Comparison of ENCODE assay signal across 15 cellular contexts in the genomic region with DNA sequence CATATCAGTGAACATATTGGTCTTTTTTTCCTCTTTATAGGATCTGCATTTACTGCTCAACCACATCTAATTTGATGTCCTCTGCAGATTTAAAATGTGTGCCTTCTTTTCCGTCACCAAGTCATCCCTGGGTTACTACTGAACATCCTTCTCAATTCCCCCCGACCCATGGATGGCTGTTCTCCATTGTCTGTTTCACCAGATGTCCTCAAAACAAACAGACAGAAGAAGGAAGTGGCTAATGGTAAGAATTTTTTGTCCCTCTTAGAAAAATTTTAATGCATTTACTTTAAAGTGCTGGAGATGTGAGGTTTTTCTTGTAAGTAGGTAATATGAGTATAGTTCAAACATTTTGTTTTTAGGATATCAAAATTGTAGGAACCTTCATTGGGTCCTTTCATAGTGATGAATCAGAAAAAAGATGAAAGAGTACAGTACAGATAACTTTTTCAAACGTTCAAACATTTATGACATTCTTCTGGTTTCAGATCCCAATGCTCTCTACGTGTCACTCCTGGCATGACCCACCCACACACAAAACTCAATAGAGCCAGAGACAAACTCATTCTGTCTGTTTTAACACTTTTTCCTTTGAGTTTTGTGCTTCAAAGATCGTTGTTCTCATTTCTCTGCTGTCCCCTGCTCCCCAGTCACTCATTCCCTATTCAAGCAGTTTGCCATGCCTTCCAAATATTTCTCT.
DNase-seq lines count a peak whose midpoint lies in the region; ATAC-seq and TF ChIP-seq lines count a peak whose summit lies in the region.
"Had no signal": no experiment of that assay in that cellular context is flagged by ENCODE, and none has a peak within 500 bp of the region (broad histone marks: within the 10 kb centered on the region; RNA-seq: fewer than 3 reads in every experiment).

No MANE protein-coding gene starts in this region.

- H3K27me3 ChIP-seq in DND-41 (ENCODE audit: insufficient read depth, low read length, poor library complexity) (no peaks in the 10 kb centered on the region), endodermal cell (ENCODE audit: control insufficient read depth, insufficient read depth, low read length, poor library complexity, severe bottlenecking) (no peaks in the 10 kb centered on the region)

- peaks cover 15% of the 10 kb centered on the region for H3K4me1 Mint-ChIP-seq in endodermal cell
- H3K4me1 Mint-ChIP-seq: CD4-positive, alpha-beta memory T cell had no signal

- no peaks in the 10 kb centered on the region for H4K20me1 ChIP-seq in DND-41 (ENCODE audit: insufficient read depth, low read length)

- TF ChIP-seq POLR2A in NB4 (IDR thresholded peaks at IDR 0.05; ENCODE audit: extremely low read depth, insufficient read length), result no peak

- peaks cover 6% of the 10 kb centered on the region for H3K9me3 Mint-ChIP-seq in endodermal cell

- peaks cover 17% of the 10 kb centered on the region for H3K79me2 ChIP-seq in DND-41 (ENCODE audit: insufficient read depth, low read length)

- H3K9me3 ChIP-seq in DND-41 (ENCODE audit: insufficient read depth, low read length, severe bottlenecking) (peaks cover 9% of the 10 kb centered on the region), endodermal cell (ENCODE audit: control insufficient read depth, low read length) (peaks cover 31% of the 10 kb centered on the region)

- peak overlapping the region; percentile 20 for H2AFZ ChIP-seq in DND-41 (ENCODE audit: low read depth, low read length)
- H2AFZ ChIP-seq: GM23338 had no signal

- H3K9ac ChIP-seq in DND-41 (ENCODE audit: low read depth, low read length), result peak overlapping the region; percentile 31
- H3K9ac ChIP-seq in endodermal cell (ENCODE audit: extremely low read depth, low read length, poor library complexity, severe bottlenecking), result no peak overlapping the region

- peak overlapping the region; percentile 25 for H3K4me2 ChIP-seq in DND-41 (ENCODE audit: insufficient read depth, low read length)
- H3K4me2 ChIP-seq: GM23338 had no signal

- no peaks in the 10 kb centered on the region for H3K27me3 Mint-ChIP-seq in endodermal cell (ENCODE audit: insufficient read depth)

- WGBS in endodermal cell (ENCODE audit: insufficient coverage in 1 of 2, insufficient read length in 1 of 2), 2 experiments, result 80 to 93% methylated on average over 3 to 5 of the region's 5 CpGs

- peaks cover 20% of the 10 kb centered on the region for H3K36me3 ChIP-seq in DND-41 (ENCODE audit: insufficient read depth, low read length)
- peaks cover 64% of the 10 kb centered on the region for H3K36me3 ChIP-seq in endodermal cell (ENCODE audit: control insufficient read depth, insufficient read depth, low read length)

- ATAC-seq in DND-41 (ENCODE audit: insufficient read depth, low read depth), result peak; percentile 62
- ATAC-seq: GM12878 had no signal

- H3K4me3 ChIP-seq in DND-41 (ENCODE audit: low read depth in 1 of 2, low read length in 2 of 2) (peak overlapping the region in 1 of 2 experiments; percentile 0; a peak in 1 of 4 replicates), NB4 (ENCODE audit: low read depth, low read length) (no peak overlapping the region), endodermal cell (ENCODE audit: low read length) (peak overlapping the region; percentile 31)
- H3K4me3 ChIP-seq: GM12878, GM23338 had no signal

- DNase-seq in DMS53 (lab: John Stamatoyannopoulos, UW) (peak; percentile 11), DMS53 treated with DMSO at 0.1 percent for 48 hours (lab: John Stamatoyannopoulos, UW; ENCODE audit: unreplicated experiment) (no peak), DND-41 (peak; percentile 48), NB4 (ENCODE audit: low read depth) (peak; percentile 23), endodermal cell (no peak), GF-D8 (lab: John Stamatoyannopoulos, UW) (no peak), foreskin melanocyte (no peak), T1000 (lab: John Stamatoyannopoulos, UW) (no peak)
- DNase-seq: CD4-positive, alpha-beta memory T cell; COR-L47; DMS153; H7 had no signal

- H3K36me3 Mint-ChIP-seq in endodermal cell (ENCODE audit: low read depth), result peaks cover 14% of the 10 kb centered on the region
- H3K36me3 Mint-ChIP-seq: CD4-positive, alpha-beta memory T cell had no signal

- no peak overlapping the region for H3K27ac Mint-ChIP-seq in endodermal cell
- H3K27ac Mint-ChIP-seq: CD4-positive, alpha-beta memory T cell; GM23338 had no signal

- peak overlapping the region; percentile 82 for H3K27ac ChIP-seq in DND-41 (ENCODE audit: low read length)
- no peak overlapping the region for H3K27ac ChIP-seq in endodermal cell (ENCODE audit: low read depth, low read length)
- H3K27ac ChIP-seq: 22Rv1 had no signal

- no peak overlapping the region for H3K4me3 Mint-ChIP-seq in endodermal cell
- H3K4me3 Mint-ChIP-seq: CD4-positive, alpha-beta memory T cell; GM23338 had no signal

- TF ChIP-seq CTCF in DND-41 (IDR thresholded peaks at IDR 0.05; ENCODE audit: borderline replicate concordance, extremely low read depth, low read length, poor library complexity, severe bottlenecking) (no peak), NB4 (IDR thresholded peaks at IDR 0.05; ENCODE audit: low read depth, low read length) (no peak), endodermal cell (conservative IDR thresholded peaks at IDR 0.05) (no peak)

- peaks cover 57% of the 10 kb centered on the region for H3K4me1 ChIP-seq in DND-41 (ENCODE audit: insufficient read depth, low read length)
- H3K4me1 ChIP-seq in endodermal cell (ENCODE audit: control insufficient read depth, insufficient read depth, low read length), result peaks cover 14% of the 10 kb centered on the region

Comparison
In these comparisons a context has a peak if more than half of its experiments do, and no peak if none do; other contexts are left out.
1. DNase-seq: peak in DMS53 (single experiment), DND-41 (single experiment) and NB4 (single experiment); none in DMS53 treated with DMSO at 0.1 percent for 48 hours (single experiment), endodermal cell (single experiment), GF-D8 (single experiment), foreskin melanocyte (single experiment) and T1000 (single experiment).